ENCODE assay signal across 15 cellular contexts in the genomic region with DNA sequence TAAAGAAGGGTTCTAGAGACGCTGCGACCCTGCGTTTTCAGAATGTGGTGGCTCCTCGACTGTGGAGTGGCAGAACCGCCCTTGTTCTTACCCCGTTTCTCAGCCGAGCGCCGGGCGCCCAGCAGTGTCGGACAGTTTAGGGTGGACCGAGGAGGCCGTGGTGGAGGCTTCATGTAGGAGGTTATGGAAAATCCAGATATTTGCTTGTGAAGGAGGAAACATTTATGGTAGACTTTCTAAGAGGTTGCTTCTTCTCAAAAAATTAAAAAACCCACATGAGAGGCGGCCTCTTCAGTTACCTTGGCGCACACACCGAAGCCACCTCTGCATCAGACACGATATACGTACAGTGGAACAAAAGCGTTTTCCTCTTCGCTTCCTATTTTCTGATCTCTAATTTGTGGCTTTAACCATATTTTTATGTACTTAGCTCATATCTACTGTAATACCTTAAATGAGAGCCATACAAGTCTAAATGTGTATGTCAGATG.
DNase-seq lines count a peak whose midpoint lies in the region; ATAC-seq and TF ChIP-seq lines count a peak whose summit lies in the region.
"Had no signal": no experiment of that assay in that cellular context is flagged by ENCODE, and none has a peak within 500 bp of the region (broad histone marks: within the 10 kb centered on the region; RNA-seq: fewer than 3 reads in every experiment).

No MANE protein-coding gene starts in this region.

- intact Hi-C loops in CD8-positive, alpha-beta T cell (cut with DNase I, micrococcal nuclease): no loop called here
- intact Hi-C loops in activated CD4-positive, alpha-beta T cell treated with anti-CD3 and anti-CD28 coated beads for 36 hours (cut with DNase I, micrococcal nuclease): loop anchor here in 1 of 2 experiments (1.0 kb wide), 1 partner anchor 9 kb away; no protein-coding TSS in a partner anchor
- intact Hi-C loops in posterior vena cava (cut with DNase I): no loop called here

- no peak overlapping the region for H4K8ac ChIP-seq in neuronal stem cell (ENCODE audit: low read depth, low read length)

- no peak overlapping the region for H3K14ac ChIP-seq in neuronal stem cell (ENCODE audit: low read length)

- H3K18ac ChIP-seq in neuronal stem cell (ENCODE audit: low read length): no peak overlapping the region

- no peak overlapping the region for H2BK12ac ChIP-seq in neuronal stem cell (ENCODE audit: low read length)

- peak in 3 of 7 experiments; percentile 43 to 72 (median 52) for DNase-seq in CD8-positive, alpha-beta T cell
- peak; percentile 50 for DNase-seq in activated CD4-positive, alpha-beta T cell treated with anti-CD3 and anti-CD28 coated beads for 36 hours
- no peak for DNase-seq in activated naive CD8-positive, alpha-beta T cell treated with anti-CD3 and anti-CD28 coated beads, Interleukin-2, amount 50 U/mL, for 24 hours
- peak; percentile 70 for DNase-seq in posterior vena cava (ENCODE audit: low spot score)
- DNase-seq in T-helper 9 cell: no peak
- no peak for DNase-seq in RPMI8226
- DNase-seq in neuronal stem cell (ENCODE audit: low spot score): no peak
- DNase-seq: activated gamma-delta T cell treated with Interleukin-2 at 50 U/mL for 16 hours; BE2C; lower lobe of right lung; NCI-H1105; stimulated activated CD4-positive, alpha-beta T cell treated with anti-CD3 and anti-CD28 coated beads, Interleukin-15, amount 100 ng/mL, for 24 hours had no signal

- H3K36me3 Mint-ChIP-seq in CD8-positive, alpha-beta T cell: peaks cover 15% of the 10 kb centered on the region
- H3K36me3 Mint-ChIP-seq in activated CD4-positive, alpha-beta T cell treated with anti-CD3 and anti-CD28 coated beads for 36 hours (ENCODE audit: low read depth): peaks cover 38% of the 10 kb centered on the region
- peaks cover 31% of the 10 kb centered on the region for H3K36me3 Mint-ChIP-seq in activated naive CD8-positive, alpha-beta T cell treated with anti-CD3 and anti-CD28 coated beads, Interleukin-2, amount 50 U/mL, for 24 hours (ENCODE audit: low read depth)

- CTCF ChIA-PET in CD8-positive, alpha-beta T cell (lab: Charles Lee): interaction anchor here (1.0 to 1.7 kb wide), 4 partner anchors 8 to 137 kb away, joined by 3 to 4 read pairs (median 3); no protein-coding TSS in a partner anchor
- CTCF ChIA-PET in activated CD4-positive, alpha-beta T cell treated with anti-CD3 and anti-CD28 coated beads for 36 hours (lab: Charles Lee): interaction anchor here (0.9 to 1.4 kb wide), 6 partner anchors 8 to 138 kb away, joined by 3 to 5 read pairs (median 3); a partner anchor contains a TSS

- no peak overlapping the region for H2BK5ac ChIP-seq in neuronal stem cell (ENCODE audit: low read length)

- no peak overlapping the region for H3K23ac ChIP-seq in neuronal stem cell (ENCODE audit: low read depth, low read length, poor library complexity)

- H3K27ac ChIP-seq in CD8-positive, alpha-beta T cell (ENCODE audit: low read depth, low read length): peak overlapping the region; percentile 50
- no peak overlapping the region for H3K27ac ChIP-seq in neuronal stem cell (replicated peaks; ENCODE audit: low read length)
- H3K27ac ChIP-seq: lower lobe of right lung had no signal

- H3K27ac Mint-ChIP-seq in CD8-positive, alpha-beta T cell: peak overlapping the region; percentile 96
- H3K27ac Mint-ChIP-seq in activated CD4-positive, alpha-beta T cell treated with anti-CD3 and anti-CD28 coated beads for 36 hours: peak overlapping the region; percentile 98
- peak overlapping the region; percentile 94 for H3K27ac Mint-ChIP-seq in activated naive CD8-positive, alpha-beta T cell treated with anti-CD3 and anti-CD28 coated beads, Interleukin-2, amount 50 U/mL, for 24 hours

- no peak overlapping the region for H2BK15ac ChIP-seq in neuronal stem cell (ENCODE audit: low read length)

- no peaks in the 10 kb centered on the region for H3K9me3 ChIP-seq in CD8-positive, alpha-beta T cell (ENCODE audit: low read length)
- peaks cover 0 to 5% of the 10 kb centered on the region in 2 donors for H3K9me3 ChIP-seq in neuronal stem cell (replicated peaks in 1 of 2; ENCODE audit: control insufficient read depth in 2 of 2, insufficient read depth in 1 of 2, low read depth in 1 of 2, low read length in 2 of 2)
- H3K9me3 ChIP-seq: BE2C, heart right ventricle, lower lobe of right lung had no signal

- H3K36me3 ChIP-seq in CD8-positive, alpha-beta T cell (ENCODE audit: insufficient read depth, low read length): no peaks in the 10 kb centered on the region
- no peaks in the 10 kb centered on the region for H3K36me3 ChIP-seq in neuronal stem cell (replicated peaks in 1 of 2; ENCODE audit: control insufficient read depth in 2 of 2, insufficient read depth in 2 of 2, low read length in 2 of 2)
- H3K36me3 ChIP-seq: BE2C had no signal

- no peak overlapping the region for H2AFZ ChIP-seq in neuronal stem cell (ENCODE audit: low read length)

- no peak overlapping the region for H3K4me2 ChIP-seq in neuronal stem cell (ENCODE audit: insufficient read depth, low read length, poor library complexity, severe bottlenecking)

- POLR2A ChIA-PET in CD8-positive, alpha-beta T cell (lab: Charles Lee): interaction anchor here (0.9 to 1.3 kb wide), 3 partner anchors 9 to 19 kb away, joined by 3 read pairs; no protein-coding TSS in a partner anchor
- POLR2A ChIA-PET in activated CD4-positive, alpha-beta T cell treated with anti-CD3 and anti-CD28 coated beads for 36 hours (lab: Charles Lee): interaction anchor here (0.6 kb wide), 1 partner anchor 9 kb away, joined by 3 read pairs; no protein-coding TSS in a partner anchor

- H4K91ac ChIP-seq in neuronal stem cell (ENCODE audit: low read depth, low read length, poor library complexity): no peak overlapping the region

- peaks cover 55% of the 10 kb centered on the region for H3K4me1 Mint-ChIP-seq in CD8-positive, alpha-beta T cell (ENCODE audit: low read depth)
- peaks cover 60% of the 10 kb centered on the region for H3K4me1 Mint-ChIP-seq in activated CD4-positive, alpha-beta T cell treated with anti-CD3 and anti-CD28 coated beads for 36 hours
- peaks cover 62% of the 10 kb centered on the region for H3K4me1 Mint-ChIP-seq in activated naive CD8-positive, alpha-beta T cell treated with anti-CD3 and anti-CD28 coated beads, Interleukin-2, amount 50 U/mL, for 24 hours

- no CpG with 5 or more reads among the region's 20 CpGs for WGBS in neuronal stem cell (ENCODE audit: extremely low coverage in 2 of 2, insufficient read length in 2 of 2, insufficient replicate concordance in 1 of 2), 2 donors

- H2AK5ac ChIP-seq in neuronal stem cell (ENCODE audit: low read depth, low read length): no peak overlapping the region

- peak; percentile 75 for ATAC-seq in CD8-positive, alpha-beta T cell
- ATAC-seq in activated CD4-positive, alpha-beta T cell treated with anti-CD3 and anti-CD28 coated beads for 36 hours: peak; percentile 11
- peak; percentile 50 for ATAC-seq in activated naive CD8-positive, alpha-beta T cell treated with anti-CD3 and anti-CD28 coated beads, Interleukin-2, amount 50 U/mL, for 24 hours
- ATAC-seq in HG03565 (IDR thresholded peaks at IDR 0.05; ENCODE audit: unreplicated experiment): no peak
- ATAC-seq: HCT116, heart right ventricle, lower lobe of right lung had no signal

- peak overlapping the region; percentile 64 for H3K4me3 Mint-ChIP-seq in CD8-positive, alpha-beta T cell
- peak overlapping the region; percentile 72 for H3K4me3 Mint-ChIP-seq in activated CD4-positive, alpha-beta T cell treated with anti-CD3 and anti-CD28 coated beads for 36 hours
- H3K4me3 Mint-ChIP-seq in activated naive CD8-positive, alpha-beta T cell treated with anti-CD3 and anti-CD28 coated beads, Interleukin-2, amount 50 U/mL, for 24 hours: peak overlapping the region; percentile 68

- H3K9ac ChIP-seq in neuronal stem cell (ENCODE audit: low read depth, low read length, poor library complexity): no peak overlapping the region

- H3K4ac ChIP-seq in neuronal stem cell (ENCODE audit: low read length): no peak overlapping the region

- peaks cover 55% of the 10 kb centered on the region for H3K4me1 ChIP-seq in CD8-positive, alpha-beta T cell (ENCODE audit: insufficient read depth, low read length)
- no peaks in the 10 kb centered on the region for H3K4me1 ChIP-seq in neuronal stem cell (ENCODE audit: control insufficient read depth in 2 of 2, insufficient read depth in 1 of 2, low read depth in 1 of 2, low read length in 2 of 2)
- H3K4me1 ChIP-seq: BE2C had no signal

- no peaks in the 10 kb centered on the region for H3K27me3 ChIP-seq in CD8-positive, alpha-beta T cell (ENCODE audit: insufficient read depth, low read length)
- peaks cover 0 to 10% (median 0%) of the 10 kb centered on the region in 3 experiments for H3K27me3 ChIP-seq in neuronal stem cell (ENCODE audit: control insufficient read depth in 3 of 3, insufficient read depth in 3 of 3, low read depth in 1 of 3, low read length in 3 of 3)
- H3K27me3 ChIP-seq: BE2C, heart right ventricle had no signal

- peaks cover 4% of the 10 kb centered on the region for H3K79me1 ChIP-seq in neuronal stem cell (ENCODE audit: low read depth, low read length)

- no peak for TF ChIP-seq CTCF in CD8-positive, alpha-beta T cell (IDR thresholded peaks at IDR 0.05)

- no peaks in the 10 kb centered on the region for H3K27me3 Mint-ChIP-seq in CD8-positive, alpha-beta T cell (ENCODE audit: low read depth)
- H3K27me3 Mint-ChIP-seq in activated CD4-positive, alpha-beta T cell treated with anti-CD3 and anti-CD28 coated beads for 36 hours: no peaks in the 10 kb centered on the region
- no peaks in the 10 kb centered on the region for H3K27me3 Mint-ChIP-seq in activated naive CD8-positive, alpha-beta T cell treated with anti-CD3 and anti-CD28 coated beads, Interleukin-2, amount 50 U/mL, for 24 hours

- H3K4me3 ChIP-seq in CD8-positive, alpha-beta T cell (ENCODE audit: low read depth, low read length): peak overlapping the region; percentile 28
- H3K4me3 ChIP-seq in neuronal stem cell (ENCODE audit: low read length in 2 of 2): no peak overlapping the region
- H3K4me3 ChIP-seq: heart right ventricle, lower lobe of right lung had no signal

- no peaks in the 10 kb centered on the region for H3K9me3 Mint-ChIP-seq in CD8-positive, alpha-beta T cell
- H3K9me3 Mint-ChIP-seq in activated CD4-positive, alpha-beta T cell treated with anti-CD3 and anti-CD28 coated beads for 36 hours (ENCODE audit: low read depth): no peaks in the 10 kb centered on the region
- H3K9me3 Mint-ChIP-seq in activated naive CD8-positive, alpha-beta T cell treated with anti-CD3 and anti-CD28 coated beads, Interleukin-2, amount 50 U/mL, for 24 hours: no peaks in the 10 kb centered on the region

- H2BK120ac ChIP-seq in neuronal stem cell (ENCODE audit: low read depth, low read length): no peak overlapping the region

Comparison
In these comparisons a context has a peak if more than half of its experiments do, and no peak if none do; other contexts are left out.
1. DNase-seq: peak in activated CD4-positive, alpha-beta T cell treated with anti-CD3 and anti-CD28 coated beads for 36 hours (single experiment) and posterior vena cava (single experiment); none in activated naive CD8-positive, alpha-beta T cell treated with anti-CD3 and anti-CD28 coated beads, Interleukin-2, amount 50 U/mL, for 24 hours (single experiment), T-helper 9 cell (single experiment), RPMI8226 (single experiment) and neuronal stem cell (single experiment).
2. Peak in every context shown above with its lines, with median percentiles within 50 percentile points of each other: H3K27ac Mint-ChIP-seq and H3K4me3 Mint-ChIP-seq.